8 cellular contexts compared by ENCODE assay signal in the genomic region with DNA sequence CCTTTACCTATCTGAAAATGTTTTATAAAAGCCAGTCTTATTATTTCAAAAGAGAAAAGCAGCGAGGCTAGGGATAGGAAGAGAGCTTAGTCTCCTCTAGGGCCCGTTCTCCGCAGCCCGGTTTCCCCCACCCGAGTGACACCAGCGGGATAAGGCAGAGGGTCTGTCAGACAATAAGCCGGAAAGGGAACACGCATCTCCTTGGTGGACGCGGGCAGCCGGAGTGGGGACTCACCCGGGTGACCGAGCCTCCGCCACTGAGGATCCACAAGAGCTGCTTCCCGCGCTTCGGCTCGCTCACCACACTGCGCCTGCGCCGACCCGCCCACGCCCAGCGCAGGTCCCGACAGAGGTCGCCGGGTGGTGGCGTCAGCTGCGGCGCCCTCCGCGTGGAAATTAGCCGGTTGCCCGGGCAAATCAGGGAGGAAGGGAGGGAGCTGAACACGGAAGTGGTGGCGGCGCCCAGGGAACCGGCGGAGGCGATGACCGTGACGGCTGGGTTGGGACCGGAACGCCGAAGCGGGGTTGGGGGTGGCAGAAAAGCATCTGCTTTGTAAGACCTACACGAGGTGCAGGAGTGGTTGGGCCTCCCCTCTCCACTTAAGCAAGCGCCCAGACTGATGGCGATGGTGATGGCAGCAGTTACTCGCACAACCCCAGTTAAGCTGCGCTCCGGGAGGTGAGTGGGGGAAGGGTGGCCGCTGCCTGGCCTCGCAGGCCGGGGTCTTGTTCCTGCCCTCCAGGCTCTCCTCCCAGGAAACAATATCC. TPM values are rescaled to one million over a fixed set of nuclear protein-coding genes. Genes with fewer than 3 reads are reported as not detected.
DNase-seq lines count a peak whose midpoint lies in the region; ATAC-seq, FAIRE-seq and TF ChIP-seq lines count a peak whose summit lies in the region.

A gene with protein sequence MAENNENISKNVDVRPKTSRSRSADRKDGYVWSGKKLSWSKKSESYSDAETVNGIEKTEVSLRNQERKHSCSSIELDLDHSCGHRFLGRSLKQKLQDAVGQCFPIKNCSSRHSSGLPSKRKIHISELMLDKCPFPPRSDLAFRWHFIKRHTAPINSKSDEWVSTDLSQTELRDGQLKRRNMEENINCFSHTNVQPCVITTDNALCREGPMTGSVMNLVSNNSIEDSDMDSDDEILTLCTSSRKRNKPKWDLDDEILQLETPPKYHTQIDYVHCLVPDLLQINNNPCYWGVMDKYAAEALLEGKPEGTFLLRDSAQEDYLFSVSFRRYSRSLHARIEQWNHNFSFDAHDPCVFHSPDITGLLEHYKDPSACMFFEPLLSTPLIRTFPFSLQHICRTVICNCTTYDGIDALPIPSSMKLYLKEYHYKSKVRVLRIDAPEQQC (plus strand): TSS at position 444 of the 768 bp plus-strand sequence. CDS start 15,806 bp downstream, outside the sequence.
A gene with protein sequence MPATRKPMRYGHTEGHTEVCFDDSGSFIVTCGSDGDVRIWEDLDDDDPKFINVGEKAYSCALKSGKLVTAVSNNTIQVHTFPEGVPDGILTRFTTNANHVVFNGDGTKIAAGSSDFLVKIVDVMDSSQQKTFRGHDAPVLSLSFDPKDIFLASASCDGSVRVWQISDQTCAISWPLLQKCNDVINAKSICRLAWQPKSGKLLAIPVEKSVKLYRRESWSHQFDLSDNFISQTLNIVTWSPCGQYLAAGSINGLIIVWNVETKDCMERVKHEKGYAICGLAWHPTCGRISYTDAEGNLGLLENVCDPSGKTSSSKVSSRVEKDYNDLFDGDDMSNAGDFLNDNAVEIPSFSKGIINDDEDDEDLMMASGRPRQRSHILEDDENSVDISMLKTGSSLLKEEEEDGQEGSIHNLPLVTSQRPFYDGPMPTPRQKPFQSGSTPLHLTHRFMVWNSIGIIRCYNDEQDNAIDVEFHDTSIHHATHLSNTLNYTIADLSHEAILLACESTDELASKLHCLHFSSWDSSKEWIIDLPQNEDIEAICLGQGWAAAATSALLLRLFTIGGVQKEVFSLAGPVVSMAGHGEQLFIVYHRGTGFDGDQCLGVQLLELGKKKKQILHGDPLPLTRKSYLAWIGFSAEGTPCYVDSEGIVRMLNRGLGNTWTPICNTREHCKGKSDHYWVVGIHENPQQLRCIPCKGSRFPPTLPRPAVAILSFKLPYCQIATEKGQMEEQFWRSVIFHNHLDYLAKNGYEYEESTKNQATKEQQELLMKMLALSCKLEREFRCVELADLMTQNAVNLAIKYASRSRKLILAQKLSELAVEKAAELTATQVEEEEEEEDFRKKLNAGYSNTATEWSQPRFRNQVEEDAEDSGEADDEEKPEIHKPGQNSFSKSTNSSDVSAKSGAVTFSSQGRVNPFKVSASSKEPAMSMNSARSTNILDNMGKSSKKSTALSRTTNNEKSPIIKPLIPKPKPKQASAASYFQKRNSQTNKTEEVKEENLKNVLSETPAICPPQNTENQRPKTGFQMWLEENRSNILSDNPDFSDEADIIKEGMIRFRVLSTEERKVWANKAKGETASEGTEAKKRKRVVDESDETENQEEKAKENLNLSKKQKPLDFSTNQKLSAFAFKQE (minus strand): TSS at position 307 of the 768 bp plus-strand sequence. CDS start 312 bp downstream, outside the sequence.

- no peaks in the 10 kb centered on the region for H3K4me1 ChIP-seq in H9 (ENCODE audit: insufficient read depth, low read length)

- H3K4me2 ChIP-seq in H9 (ENCODE audit: insufficient read depth, insufficient read length, low read length): peak within 1 kb of the TSS; percentile 79

- peaks cover 13% of the 10 kb centered on the region for H3K23me2 ChIP-seq in H9 (ENCODE audit: insufficient read length, low read depth, low read length, poor library complexity, severe bottlenecking)

- peak within 1 kb of the TSS; percentile 55 for H3T11ph ChIP-seq in H9 (ENCODE audit: low read length)

- H2AFZ ChIP-seq in H9 (ENCODE audit: low read length): no peak within 1 kb of the TSS

- H3K56ac ChIP-seq in H9 (ENCODE audit: insufficient read length, low read depth, low read length): peak within 1 kb of the TSS; percentile 29

- peak within 1 kb of the TSS; percentile 89 for H3K4me3 ChIP-seq in fibroblast of pulmonary artery (replicated peaks; ENCODE audit: low read depth, low read length)

- no peak for TF ChIP-seq CTCF in H9 (conservative IDR thresholded peaks at IDR 0.05)
- TF ChIP-seq CTCF in fibroblast of pulmonary artery (IDR thresholded peaks at IDR 0.05; ENCODE audit: low read length, missing control alignments): no peak

- H3K36me3 Mint-ChIP-seq in H9 (ENCODE audit: insufficient read depth in 1 of 3, low read depth in 3 of 3): peaks cover 6 to 36% (median 32%) of the 10 kb centered on the region in 3 experiments; a peak in 6 of 7 replicates
- H3K36me3 Mint-ChIP-seq in natural killer cell treated with Interleukin-12 subunit alpha and Interleukin-12 subunit beta and Interleukin-15 and Interleukin-18, amount 100 ng/mL, for 72 hours: peaks cover 25% of the 10 kb centered on the region

- peaks cover 0 to 4% of the 10 kb centered on the region in 2 experiments; a peak in 1 of 5 replicates for H3K9me3 Mint-ChIP-seq in H9
- H3K9me3 Mint-ChIP-seq in natural killer cell treated with Interleukin-12 subunit alpha and Interleukin-12 subunit beta and Interleukin-15 and Interleukin-18, amount 100 ng/mL, for 72 hours: no peaks in the 10 kb centered on the region

- H2AK5ac ChIP-seq in H9 (ENCODE audit: insufficient read length, low read length): no peak within 1 kb of the TSS

- TF ChIP-seq POLR2A in Raji (IDR thresholded peaks at IDR 0.05; ENCODE audit: insufficient read depth, low read depth, low read length): peak; percentile 96

- peak within 1 kb of the TSS; percentile 95 to 96 for H3K4me3 Mint-ChIP-seq in H9
- peak within 1 kb of the TSS; percentile 87 for H3K4me3 Mint-ChIP-seq in natural killer cell treated with Interleukin-12 subunit alpha and Interleukin-12 subunit beta and Interleukin-15 and Interleukin-18, amount 100 ng/mL, for 72 hours

- DNase-seq in H9 (peak; percentile 96), M059J (ENCODE audit: low read depth) (peak; percentile 93), fibroblast of pulmonary artery (ENCODE audit: low read depth) (peak; percentile 93)
- DNase-seq in activated T-helper 9 cell treated with anti-CD3 and anti-CD28 coated beads, Interleukin-2, amount 50 U/mL, for 16 hours (ENCODE audit: low read depth): peak; percentile 96
- DNase-seq in natural killer cell treated with Interleukin-12 subunit alpha and Interleukin-12 subunit beta and Interleukin-15 and Interleukin-18, amount 100 ng/mL, for 72 hours (ENCODE audit: low spot score): peak; percentile 98
- peak; percentile 95 for DNase-seq in stimulated activated naive CD4-positive, alpha-beta T cell treated with Interleukin-2 at 50 U/mL for 16 hours (lab: John Stamatoyannopoulos, UW)

- H3K27me3 Mint-ChIP-seq in H9 (ENCODE audit: low read depth): no peaks in the 10 kb centered on the region
- no peaks in the 10 kb centered on the region for H3K27me3 Mint-ChIP-seq in natural killer cell treated with Interleukin-12 subunit alpha and Interleukin-12 subunit beta and Interleukin-15 and Interleukin-18, amount 100 ng/mL, for 72 hours

- peaks cover 54 to 60% of the 10 kb centered on the region in 2 experiments for H3K4me1 Mint-ChIP-seq in H9
- peaks cover 31 to 52% of the 10 kb centered on the region in 2 donors for H3K4me1 Mint-ChIP-seq in natural killer cell treated with Interleukin-12 subunit alpha and Interleukin-12 subunit beta and Interleukin-15 and Interleukin-18, amount 100 ng/mL, for 72 hours (ENCODE audit: low read depth in 2 of 2)

- peak within 1 kb of the TSS; percentile 82 for H3K27ac ChIP-seq in H9 (ENCODE audit: insufficient read length, low read depth, low read length)

- peak; percentile 97 to 99 for ATAC-seq in natural killer cell treated with Interleukin-12 subunit alpha and Interleukin-12 subunit beta and Interleukin-15 and Interleukin-18, amount 100 ng/mL, for 72 hours

- H3K27ac Mint-ChIP-seq in H9: peak within 1 kb of the TSS; percentile 96 to 99 (median 98)
- H3K27ac Mint-ChIP-seq in natural killer cell treated with Interleukin-12 subunit alpha and Interleukin-12 subunit beta and Interleukin-15 and Interleukin-18, amount 100 ng/mL, for 72 hours: peak within 1 kb of the TSS; percentile 95 to 96

- peak within 1 kb of the TSS; percentile 99 for H3K9ac ChIP-seq in H9 (ENCODE audit: extremely low read depth, insufficient read length, low read length)

- no peak within 1 kb of the TSS; the same call in 1 of the 2 replicates for H3K4ac ChIP-seq in H9 (ENCODE audit: low read depth, low read length)

- no peaks in the 10 kb centered on the region for H3K27me3 ChIP-seq in H9 (ENCODE audit: insufficient read depth, low read length)

- peaks cover 18% of the 10 kb centered on the region; the same call in 1 of the 2 replicates for H3K79me2 ChIP-seq in H9 (ENCODE audit: insufficient read depth, low read length)

- peak within 1 kb of the TSS; percentile 95 for H2BK5ac ChIP-seq in H9 (ENCODE audit: insufficient read length, low read length)

- FAIRE-seq in G401.6 (lab: Jason Lieb, UNC): peak; percentile 84

- H4K20me1 ChIP-seq in H9 (ENCODE audit: control insufficient read depth, insufficient read depth, insufficient read length): no peaks in the 10 kb centered on the region

- peak within 1 kb of the TSS; percentile 98 for H4K5ac ChIP-seq in H9 (ENCODE audit: insufficient read length, low read depth, low read length)

- no CpG with 5 or more reads among the region's 55 CpGs for WGBS in H9 (ENCODE audit: extremely low coverage, insufficient read length, low lambda C conversion rate)

- H3K79me1 ChIP-seq in H9 (ENCODE audit: insufficient read depth, low read depth, low read length, poor library complexity, severe bottlenecking): no peaks in the 10 kb centered on the region

- H2BK120ac ChIP-seq in H9 (ENCODE audit: low read depth, low read length, poor library complexity, severe bottlenecking): peak within 1 kb of the TSS; percentile 98

- H3K18ac ChIP-seq in H9 (ENCODE audit: insufficient read length, low read depth, low read length): peak within 1 kb of the TSS; percentile 99

- H2BK20ac ChIP-seq in H9 (ENCODE audit: low read depth, low read length, poor library complexity, severe bottlenecking): no peak within 1 kb of the TSS

- H4K91ac ChIP-seq in H9 (ENCODE audit: insufficient read length, low read depth, low read length): no peak within 1 kb of the TSS

- H2BK15ac ChIP-seq in H9 (ENCODE audit: low read depth, low read length): no peak within 1 kb of the TSS

- no peak within 1 kb of the TSS for H4K8ac ChIP-seq in H9 (replicated peaks; ENCODE audit: insufficient read length, low read depth, low read length)

- peak within 1 kb of the TSS; percentile 100 for H3K14ac ChIP-seq in H9 (ENCODE audit: insufficient read depth, low read length)

- H3K9me3 ChIP-seq in H9 (ENCODE audit: control insufficient read depth, low read depth, low read length): no peaks in the 10 kb centered on the region

- H3K23ac ChIP-seq in H9 (ENCODE audit: insufficient read length, low read depth, low read length): no peak within 1 kb of the TSS

- H2BK12ac ChIP-seq in H9 (ENCODE audit: insufficient read length, low read depth, low read length): peak within 1 kb of the TSS; percentile 11

RNA-seq across cellular contexts. Expression of the first gene that starts in this region (rescaled TPM):
- 37.5 and 38.5 TPM in 2 replicates for total RNA-seq in H9 (2021)
- 12.5 and 14.1 TPM in 2 replicates for total RNA-seq in M059J (2014; rRNA removed; shearing (Covaris generic))
- 10 to 100 TPM; 36.5 to 50.9 TPM for total RNA-seq in natural killer cell treated with Interleukin-12 subunit alpha and Interleukin-12 subunit beta and Interleukin-15 and Interleukin-18, amount 100 ng/mL, for 72 hours

RNA-seq across cellular contexts. Expression of the second gene that starts in this region (rescaled TPM):
- 83.5 and 93.7 TPM in 2 replicates for total RNA-seq in H9 (2021)
- total RNA-seq in M059J (2014; rRNA removed; shearing (Covaris generic)): 13.9 and 24.8 TPM in 2 replicates
- 10 to 100 TPM; 33.6 to 51.3 TPM for total RNA-seq in natural killer cell treated with Interleukin-12 subunit alpha and Interleukin-12 subunit beta and Interleukin-15 and Interleukin-18, amount 100 ng/mL, for 72 hours

Comparison
In these comparisons a context has a peak if more than half of its experiments do, and no peak if none do; other contexts are left out.
1. Peak in every context shown above with its lines: DNase-seq, ATAC-seq, H3K4me3 ChIP-seq and H3K27ac ChIP-seq.